Comparison of ENCODE assay signal across 3 cellular contexts in genomic region chrX:15496809-15497208, GRCh38.
TF ChIP-seq lines count a peak whose summit lies in the region.

No MANE protein-coding gene starts in this region.

TF ChIP-seq in SK-N-SH, 30 proteins besides CTCF, POLR2A, EP300 and RAD21 (continued from another document and continues in another):
- no peak for TF ChIP-seq IRF3 (IDR thresholded peaks at IDR 0.05; ENCODE audit: low read depth, low read length)
- no peak for TF ChIP-seq GABPA (IDR thresholded peaks at IDR 0.05; ENCODE audit: low read depth)
- TF ChIP-seq REST (IDR thresholded peaks at IDR 0.05; ENCODE audit: low read depth, low read length) = no peak
- no peak for TF ChIP-seq USF2 (IDR thresholded peaks at IDR 0.05; ENCODE audit: borderline replicate concordance, low read depth, low read length)
- no peak for TF ChIP-seq ZBTB33 (IDR thresholded peaks at IDR 0.05; ENCODE audit: borderline replicate concordance, low read depth)
- no peak for TF ChIP-seq MEF2A (IDR thresholded peaks at IDR 0.05; ENCODE audit: borderline replicate concordance, low read depth)
- no peak for TF ChIP-seq MXI1 (IDR thresholded peaks at IDR 0.05; ENCODE audit: low read depth, low read length)
- no peak for TF ChIP-seq RCOR1 (IDR thresholded peaks at IDR 0.05; ENCODE audit: low read length)
- 0 out of 2 replicates have a peak, but pooled peaks have one; percentile 21 for TF ChIP-seq TCF12 (IDR thresholded peaks at IDR 0.05)
- TF ChIP-seq FOXM1 (IDR thresholded peaks at IDR 0.05; ENCODE audit: low read depth) = no peak

TF ChIP-seq in SK-N-SH treated with all-trans-retinoic acid at 6 μM for 48 hours, 23 proteins besides CTCF, POLR2A, EP300 and RAD21 (continued from another document):
- no peak for TF ChIP-seq PATZ1 (CRISPR knock-in tag; IDR thresholded peaks at IDR 0.05; ENCODE audit: borderline replicate concordance)
- TF ChIP-seq ZNF565 (CRISPR knock-in tag; conservative IDR thresholded peaks at IDR 0.05; ENCODE audit: low read depth) = no peak
- no peak for TF ChIP-seq CSRNP3 (CRISPR knock-in tag; IDR thresholded peaks at IDR 0.05)
- no peak for TF ChIP-seq GLIS3 (CRISPR knock-in tag; IDR thresholded peaks at IDR 0.05)
- TF ChIP-seq TCF4 (CRISPR knock-in tag; IDR thresholded peaks at IDR 0.05; ENCODE audit: borderline replicate concordance) = no peak
- TF ChIP-seq CSDC2 (CRISPR knock-in tag; IDR thresholded peaks at IDR 0.05) = no peak
- TF ChIP-seq OSR1 (CRISPR knock-in tag; IDR thresholded peaks at IDR 0.05) = no peak
- TF ChIP-seq TOX (CRISPR knock-in tag; IDR thresholded peaks at IDR 0.05; ENCODE audit: borderline replicate concordance) = no peak
- no peak for TF ChIP-seq CREB5 (CRISPR knock-in tag; IDR thresholded peaks at IDR 0.05; ENCODE audit: low read depth)
- no peak for TF ChIP-seq BACH2 (CRISPR knock-in tag; IDR thresholded peaks at IDR 0.05; ENCODE audit: borderline replicate concordance)
- no peak for TF ChIP-seq ESRRG (CRISPR knock-in tag; IDR thresholded peaks at IDR 0.05)
- no peak for TF ChIP-seq ZFP30 (CRISPR knock-in tag; IDR thresholded peaks at IDR 0.05)
- no peak for TF ChIP-seq TSHZ2 (CRISPR knock-in tag; IDR thresholded peaks at IDR 0.05)
- no peak for TF ChIP-seq SNAI2 (CRISPR knock-in tag; IDR thresholded peaks at IDR 0.05)
- TF ChIP-seq POU6F1 (CRISPR knock-in tag; IDR thresholded peaks at IDR 0.05; ENCODE audit: borderline replicate concordance, low read depth) = no peak
- TF ChIP-seq RARB (CRISPR knock-in tag; IDR thresholded peaks at IDR 0.05) = no peak
- TF ChIP-seq ZFP3 (CRISPR knock-in tag; IDR thresholded peaks at IDR 0.05) = no peak

TF ChIP-seq in GM23338, 12 proteins besides CTCF, POLR2A, EP300 and RAD21:
- no peak for TF ChIP-seq ETS1 (IDR thresholded peaks at IDR 0.05)
- no peak for TF ChIP-seq JUNB (IDR thresholded peaks at IDR 0.05; ENCODE audit: unreplicated experiment)
- no peak for TF ChIP-seq STAT1 (IDR thresholded peaks at IDR 0.05; ENCODE audit: unreplicated experiment)
- no peak for TF ChIP-seq EZH2 (IDR thresholded peaks at IDR 0.05; ENCODE audit: low read depth, unreplicated experiment)
- TF ChIP-seq ZNF462 (CRISPR knock-in tag; IDR thresholded peaks at IDR 0.05) = no peak
- TF ChIP-seq REST (IDR thresholded peaks at IDR 0.05; ENCODE audit: unreplicated experiment) = no peak
- TF ChIP-seq NANOG (IDR thresholded peaks at IDR 0.05; ENCODE audit: borderline replicate concordance) = no peak
- no peak for TF ChIP-seq POLR2AphosphoS5 (IDR thresholded peaks at IDR 0.05; ENCODE audit: low read depth)
- TF ChIP-seq ZNF331 (CRISPR knock-in tag; IDR thresholded peaks at IDR 0.05; ENCODE audit: low read depth) = no peak
- no peak for TF ChIP-seq EZH2phosphoT487 (IDR thresholded peaks at IDR 0.05; ENCODE audit: unreplicated experiment)
- TF ChIP-seq CREB1 (CRISPR knock-in tag; IDR thresholded peaks at IDR 0.05; ENCODE audit: low read depth) = no peak
- no peak for TF ChIP-seq ZNF114 (CRISPR knock-in tag; IDR thresholded peaks at IDR 0.05)
TF ChIP-seq in GM23338: peak in this region for 0.
